ENCODE assay signal across 20 cellular contexts in the genomic region with DNA sequence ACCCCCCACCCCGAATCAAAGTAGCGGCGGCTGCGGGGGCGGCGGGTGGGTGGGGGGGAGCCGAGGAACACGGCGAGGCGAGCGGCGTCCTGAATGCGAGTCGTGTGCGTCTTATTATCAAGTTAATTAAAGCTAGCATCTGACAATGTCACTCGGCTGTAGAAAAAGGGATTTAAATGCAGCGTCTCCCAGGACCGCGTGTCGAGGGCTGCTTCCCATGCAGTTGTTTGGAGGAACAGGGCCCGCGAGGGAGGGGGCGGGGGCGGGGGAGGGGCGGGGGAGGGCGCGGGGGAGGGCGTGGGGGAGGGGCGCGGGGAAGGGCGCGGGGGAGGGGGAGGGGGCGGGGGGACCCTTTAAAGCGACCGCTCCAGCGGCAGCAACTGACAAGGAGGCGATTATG. TPM values are rescaled to one million over a fixed set of nuclear protein-coding genes. Genes with fewer than 3 reads are reported as not detected.
"Had no signal": no experiment of that assay in that cellular context is flagged by ENCODE, and none has a peak within 500 bp of the region (broad histone marks: within the 10 kb centered on the region; RNA-seq: fewer than 3 reads in every experiment).

No MANE protein-coding gene starts in this region.

- H3K4me3 Mint-ChIP-seq: activated CD8-positive, alpha-beta memory T cell treated with anti-CD3 and anti-CD28 coated beads, Interleukin-2, amount 10 ng/mL, durations not matched to agents 7 days and 5 days; activated naive CD4-positive, alpha-beta T cell treated with anti-CD3 and anti-CD28 coated beads, Interleukin-2, amount 50 U/mL, for 24 hours; stimulated activated memory B cell treated with anti-CD40 and anti-IgM and Interleukin-4, amounts not matched to agents 10 μg/mL and 1 μg/mL and 100 μg/mL, for 72 hours had no signal

- H3K36me3 ChIP-seq: adrenal gland, left lung, right atrium auricular region had no signal

- H3K4me3 ChIP-seq: adrenal gland, left lung, mucosa of descending colon, right atrium auricular region had no signal

- ATAC-seq: activated CD8-positive, alpha-beta memory T cell treated with anti-CD3 and anti-CD28 coated beads, Interleukin-2, amount 10 ng/mL, durations not matched to agents 7 days and 5 days; esophagus mucosa; left lung; mucosa of descending colon; naive thymus-derived CD4-positive, alpha-beta T cell; stimulated activated memory B cell treated with anti-CD40 and anti-IgM and Interleukin-4, amounts not matched to agents 10 μg/mL and 1 μg/mL and 100 μg/mL, for 72 hours had no signal

- H3K36me3 Mint-ChIP-seq: activated naive CD4-positive, alpha-beta T cell treated with anti-CD3 and anti-CD28 coated beads, Interleukin-2, amount 50 U/mL, for 24 hours; stimulated activated memory B cell treated with anti-CD40 and anti-IgM and Interleukin-4, amounts not matched to agents 10 μg/mL and 1 μg/mL and 100 μg/mL, for 72 hours had no signal

- H3K27ac Mint-ChIP-seq: activated CD8-positive, alpha-beta memory T cell treated with anti-CD3 and anti-CD28 coated beads, Interleukin-2, amount 10 ng/mL, durations not matched to agents 7 days and 5 days; activated naive CD4-positive, alpha-beta T cell treated with anti-CD3 and anti-CD28 coated beads, Interleukin-2, amount 50 U/mL, for 24 hours; activated T-helper 2 cell treated with anti-CD3 and anti-CD28 coated beads, Interferon-gamma antibody, Interleukin-2, Interleukin-4, amounts not matched to agents 10 μg/mL and 5 μg/mL and 100 μg/mL, durations not matched to agents 14 hours and 24 hours and 36 hours; progenitor cell of endocrine pancreas; stimulated activated memory B cell treated with anti-CD40 and anti-IgM and Interleukin-4, amounts not matched to agents 10 μg/mL and 1 μg/mL and 100 μg/mL, for 72 hours had no signal

- H3K4me1 Mint-ChIP-seq: stimulated activated memory B cell treated with anti-CD40 and anti-IgM and Interleukin-4, amounts not matched to agents 10 μg/mL and 1 μg/mL and 100 μg/mL, for 72 hours had no signal

- H3K9me3 Mint-ChIP-seq: activated naive CD4-positive, alpha-beta T cell treated with anti-CD3 and anti-CD28 coated beads, Interleukin-2, amount 50 U/mL, for 24 hours; stimulated activated memory B cell treated with anti-CD40 and anti-IgM and Interleukin-4, amounts not matched to agents 10 μg/mL and 1 μg/mL and 100 μg/mL, for 72 hours had no signal

- DNase-seq: activated CD4-positive, alpha-beta T cell treated with anti-CD3 and anti-CD28 coated beads, Interleukin-2, amount 50 U/mL, for 48 hours; activated CD4-positive, CD25-positive, alpha-beta regulatory T cell treated with anti-CD3 and anti-CD28 coated beads, Interleukin-2, amount 50 U/mL, for 72 hours; activated CD8-positive, alpha-beta memory T cell treated with anti-CD3 and anti-CD28 coated beads, Interleukin-2, amount 10 ng/mL, durations not matched to agents 7 days and 5 days; activated T-cell treated with anti-CD3 and anti-CD28 coated beads, Interleukin-2, amount 50 U/mL, for 1 hour; adrenal gland; stimulated activated CD4-positive, alpha-beta T cell treated with anti-CD3 and anti-CD28 coated beads, Interleukin-2, amount 100 ng/mL, for 48 hours; T-helper 9 cell had no signal

- H3K27ac ChIP-seq: adrenal gland, left lung, right atrium auricular region had no signal

- H3K9me3 ChIP-seq: adrenal gland, left lung, mucosa of descending colon, right atrium auricular region had no signal

- H3K4me1 ChIP-seq: adrenal gland had no signal

- FAIRE-seq: endometrium had no signal

RNA-seq across cellular contexts. Expression of gene UNCX, which starts 2.7 kb away (rescaled TPM):
- total RNA-seq: activated CD8-positive, alpha-beta memory T cell treated with anti-CD3 and anti-CD28 coated beads, Interleukin-2, amount 10 ng/mL, durations not matched to agents 7 days and 5 days; activated T-helper 2 cell treated with anti-CD3 and anti-CD28 coated beads, Interferon-gamma antibody, Interleukin-2, Interleukin-4, amounts not matched to agents 10 μg/mL and 5 μg/mL and 100 μg/mL, durations not matched to agents 14 hours and 24 hours and 36 hours; adrenal gland; dorsolateral prefrontal cortex; esophagus mucosa; left lung; mucosa of descending colon; naive thymus-derived CD4-positive, alpha-beta T cell; progenitor cell of endocrine pancreas; right atrium auricular region; skeletal muscle tissue; urinary bladder had no signal
- polyA plus RNA-seq: adrenal gland; naive thymus-derived CD4-positive, alpha-beta T cell; urinary bladder had no signal
